Comparison of ENCODE assay signal across 10 cellular contexts in genomic region chr17:27206447-27206846, GRCh38.
A peak's percentile ranks its signal among the peaks of the same experiment; 100 is the strongest.
DNase-seq lines count a peak whose midpoint lies in the region; ATAC-seq and TF ChIP-seq lines count a peak whose summit lies in the region.
"Had no signal": no experiment of that assay in that cellular context is flagged by ENCODE, and none has a peak within 500 bp of the region (broad histone marks: within the 10 kb centered on the region; RNA-seq: fewer than 3 reads in every experiment).

No MANE protein-coding gene starts in this region.

- no peak overlapping the region for H3K4me3 ChIP-seq in H7 (ENCODE audit: insufficient read depth, low read depth, low read length)

- no peaks in the 10 kb centered on the region for H3K27me3 ChIP-seq in foreskin keratinocyte
- no peaks in the 10 kb centered on the region for H3K27me3 ChIP-seq in H7 (ENCODE audit: control insufficient read depth, insufficient read depth, low read length)

- no peak overlapping the region for H3K4me3 Mint-ChIP-seq in CD14-positive monocyte
- H3K4me3 Mint-ChIP-seq: activated CD4-positive, alpha-beta T cell treated with anti-CD3 and anti-CD28 coated beads, Interleukin-2, amount 10 ng/mL, durations not matched to agents 7 days and 5 days; type B pancreatic cell had no signal

- peaks cover 0 to 5% (median 0%) of the 10 kb centered on the region in 7 donors for H3K9me3 Mint-ChIP-seq in CD14-positive monocyte
- H3K9me3 Mint-ChIP-seq: activated CD4-positive, alpha-beta T cell treated with anti-CD3 and anti-CD28 coated beads, Interleukin-2, amount 10 ng/mL, durations not matched to agents 7 days and 5 days; type B pancreatic cell had no signal

- H3K36me3 Mint-ChIP-seq in CD14-positive monocyte, result no peaks in the 10 kb centered on the region
- H3K36me3 Mint-ChIP-seq: type B pancreatic cell had no signal

- peaks cover 0 to 6% (median 0%) of the 10 kb centered on the region in 3 donors for H3K27me3 Mint-ChIP-seq in CD14-positive monocyte (ENCODE audit: low read depth in 3 of 3)
- H3K27me3 Mint-ChIP-seq: type B pancreatic cell had no signal

- H3K27ac ChIP-seq in foreskin keratinocyte, result no peak overlapping the region

- CTCF ChIA-PET in HEK293T (lab: Yijun Ruan, JAX), result interaction anchor here (1.0 kb wide), 1 partner anchor 8 kb away, joined by 3 read pairs; no protein-coding TSS in a partner anchor

- intact Hi-C loops in CD14-positive monocyte (cut with micrococcal nuclease) (loop anchor here in 1 of 2 donors (2.0 kb wide), 1 partner anchor 126 kb away; no protein-coding TSS in a partner anchor), cardiac septum (cut with DNase I) (no loop called here)

- POLR2A ChIA-PET in HEK293T (lab: Yijun Ruan, JAX), result no interaction called here

- peaks cover 10% of the 10 kb centered on the region for H3K4me1 ChIP-seq in foreskin keratinocyte

- no peak for DNase-seq in CD14-positive monocyte (ENCODE audit: low spot score)
- DNase-seq in HEK293T (ENCODE audit: extremely low spot score), result peak; percentile 6
- peak; percentile 17 for DNase-seq in RKO (ENCODE audit: low spot score)
- peak in 1 of 2 donors; percentile 8 for DNase-seq in foreskin keratinocyte
- no peak for DNase-seq in NCI-H128 (lab: John Stamatoyannopoulos, UW; ENCODE audit: unreplicated experiment)
- DNase-seq in H7, result no peak
- no peak for DNase-seq in cardiac septum (ENCODE audit: low spot score)
- DNase-seq: activated CD4-positive, alpha-beta T cell treated with anti-CD3 and anti-CD28 coated beads, Interleukin-2, amount 10 ng/mL, durations not matched to agents 7 days and 5 days had no signal

- ATAC-seq in foreskin keratinocyte (no peak), HG03460 (IDR thresholded peaks at IDR 0.05; ENCODE audit: unreplicated experiment) (no peak)

- H3K36me3 ChIP-seq in H7 (replicated peaks; ENCODE audit: control insufficient read depth, insufficient read depth, low read length), result no peaks in the 10 kb centered on the region

- peaks cover 19% of the 10 kb centered on the region for H3K4me1 Mint-ChIP-seq in CD14-positive monocyte
- H3K4me1 Mint-ChIP-seq: activated CD4-positive, alpha-beta T cell treated with anti-CD3 and anti-CD28 coated beads, Interleukin-2, amount 10 ng/mL, durations not matched to agents 7 days and 5 days had no signal

- H3K27ac Mint-ChIP-seq in CD14-positive monocyte, result peak overlapping the region in 6 of 7 donors; percentile 25 to 89 (median 70)
- H3K27ac Mint-ChIP-seq: activated CD4-positive, alpha-beta T cell treated with anti-CD3 and anti-CD28 coated beads, Interleukin-2, amount 10 ng/mL, durations not matched to agents 7 days and 5 days; type B pancreatic cell had no signal

- TF ChIP-seq CTCF in CD14-positive monocyte (IDR thresholded peaks at IDR 0.05), result peak; percentile 46
- peak; percentile 39 for TF ChIP-seq CTCF in foreskin keratinocyte (conservative IDR thresholded peaks at IDR 0.05)

TF ChIP-seq in HEK293T, 16 proteins besides CTCF, POLR2A, EP300 and RAD21:
- TF ChIP-seq HDGF (IDR thresholded peaks at IDR 0.05; ENCODE audit: borderline replicate concordance), result no peak
- TF ChIP-seq NFRKB (IDR thresholded peaks at IDR 0.05), result no peak
- TF ChIP-seq ARNT (IDR thresholded peaks at IDR 0.05), result no peak
- no peak for TF ChIP-seq FOXK2 (IDR thresholded peaks at IDR 0.05)
- no peak for TF ChIP-seq TARDBP (IDR thresholded peaks at IDR 0.05)
- TF ChIP-seq FOXA1 (IDR thresholded peaks at IDR 0.05), result no peak
- no peak for TF ChIP-seq ELF4 (IDR thresholded peaks at IDR 0.05)
- no peak for TF ChIP-seq BHLHE40 (IDR thresholded peaks at IDR 0.05; ENCODE audit: borderline replicate concordance)
- TF ChIP-seq LEF1 (IDR thresholded peaks at IDR 0.05; ENCODE audit: borderline replicate concordance), result no peak
- no peak for TF ChIP-seq SP1 (IDR thresholded peaks at IDR 0.05)
- no peak for TF ChIP-seq PKNOX1 (IDR thresholded peaks at IDR 0.05)
- TF ChIP-seq CTBP1 (IDR thresholded peaks at IDR 0.05; ENCODE audit: borderline replicate concordance), result no peak
- no peak for TF ChIP-seq FOXM1 (IDR thresholded peaks at IDR 0.05; ENCODE audit: borderline replicate concordance)
- no peak for TF ChIP-seq ZNF384 (IDR thresholded peaks at IDR 0.05)
- TF ChIP-seq SUZ12 (IDR thresholded peaks at IDR 0.05), result no peak
- TF ChIP-seq L3MBTL2 (conservative IDR thresholded peaks at IDR 0.05), result no peak

Comparison
In these comparisons a context has a peak if more than half of its experiments do, and no peak if none do; other contexts are left out.
1. DNase-seq: peak in HEK293T (single experiment) and RKO (single experiment); none in CD14-positive monocyte (single experiment), NCI-H128 (single experiment), H7 (single experiment) and cardiac septum (single experiment).